Comparison of ENCODE assay signal across 8 cellular contexts in the genomic region with DNA sequence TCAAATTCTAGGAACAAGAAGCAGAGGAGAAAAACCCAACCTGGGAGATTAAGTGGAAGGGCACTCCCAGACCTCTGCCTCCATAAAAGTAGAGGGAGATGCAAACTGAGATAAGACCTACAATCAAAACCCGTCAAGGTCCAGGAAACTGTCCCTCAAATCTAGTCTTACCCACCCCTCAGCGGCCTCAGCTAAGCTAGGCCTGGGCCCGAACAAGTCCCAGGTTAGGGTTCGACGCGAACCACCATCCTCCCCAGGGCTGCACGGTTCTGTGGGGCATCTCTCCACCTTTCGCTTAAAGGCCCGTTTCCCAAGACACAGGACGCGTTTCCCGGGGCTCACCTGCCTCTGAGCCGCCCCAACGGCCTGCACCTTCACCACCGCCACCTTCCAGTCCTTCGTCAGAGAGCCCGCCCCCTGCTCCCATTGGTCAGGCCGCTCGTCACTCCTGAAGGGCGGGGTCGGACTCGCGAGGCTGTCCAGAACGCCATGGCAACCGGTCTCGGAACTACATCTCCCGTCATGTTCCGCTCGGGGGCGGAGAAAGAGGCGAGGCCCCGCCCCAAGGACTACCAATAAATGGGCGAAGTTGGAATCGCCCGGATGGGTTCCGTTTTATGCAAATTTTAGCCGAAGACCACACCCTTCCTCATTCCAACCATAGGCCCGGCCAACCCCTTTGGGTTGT. TPM values are rescaled to one million over a fixed set of nuclear protein-coding genes. Genes with fewer than 3 reads are reported as not detected.
DNase-seq lines count a peak whose midpoint lies in the region; TF ChIP-seq lines count a peak whose summit lies in the region.

A gene (minus strand): TSS at position 403 of the 688 bp plus-strand sequence. CDS start 10,190 bp downstream, outside the sequence.

- H3K36me3 Mint-ChIP-seq in H9 (ENCODE audit: insufficient read depth in 1 of 3, low read depth in 3 of 3) (peaks cover 0 to 9% (median 5%) of the 10 kb centered on the region in 3 experiments; a peak in 4 of 7 replicates), nephron (ENCODE audit: low read depth) (peaks cover 19% of the 10 kb centered on the region)
- peaks cover 9% of the 10 kb centered on the region for H3K36me3 Mint-ChIP-seq in stimulated activated naive CD8-positive, alpha-beta T cell treated with anti-CD3 and anti-CD28 coated beads, Interleukin-15, Interleukin-2, amounts not matched to agents 100 ng/mL and 50 ng/mL, for 24 hours (ENCODE audit: low read depth)

- peaks cover 2% of the 10 kb centered on the region for H3K79me1 ChIP-seq in H9 (ENCODE audit: insufficient read depth, low read depth, low read length, poor library complexity, severe bottlenecking)

- peak within 1 kb of the TSS; percentile 95 for H3K18ac ChIP-seq in H9 (ENCODE audit: insufficient read length, low read depth, low read length)

- H3K4me1 Mint-ChIP-seq in H9 (peaks cover 26 to 36% of the 10 kb centered on the region in 2 experiments), nephron (peaks cover 14% of the 10 kb centered on the region)
- peaks cover 27% of the 10 kb centered on the region for H3K4me1 Mint-ChIP-seq in stimulated activated naive CD8-positive, alpha-beta T cell treated with anti-CD3 and anti-CD28 coated beads, Interleukin-15, Interleukin-2, amounts not matched to agents 100 ng/mL and 50 ng/mL, for 24 hours (ENCODE audit: low read depth)

- peaks cover 11% of the 10 kb centered on the region for H3K23me2 ChIP-seq in H9 (ENCODE audit: insufficient read length, low read depth, low read length, poor library complexity, severe bottlenecking)

- peak within 1 kb of the TSS; percentile 92 for H3K4me2 ChIP-seq in H9 (ENCODE audit: insufficient read depth, insufficient read length, low read length)

- peaks cover 28% of the 10 kb centered on the region; the same call in 1 of the 2 replicates for H3K79me2 ChIP-seq in H9 (ENCODE audit: insufficient read depth, low read length)

- peak; percentile 100 for DNase-seq in ELR (ENCODE audit: low read depth)
- DNase-seq in H9 = peak; percentile 100
- DNase-seq in MG63 = peak; percentile 99
- peak; percentile 98 for DNase-seq in SHP77 treated with DMSO at 0.1 percent for 48 hours (lab: John Stamatoyannopoulos, UW)
- DNase-seq in activated effector memory CD4-positive, alpha-beta T cell treated with anti-CD3 and anti-CD28 coated beads, Interleukin-2, amount 50 U/mL, for 16 hours = peak; percentile 100
- peak; percentile 100 for DNase-seq in fibroblast of the aortic adventitia (ENCODE audit: low read depth)

- no peaks in the 10 kb centered on the region for H3K27me3 ChIP-seq in H9 (ENCODE audit: insufficient read depth, low read length)
- no peaks in the 10 kb centered on the region for H3K27me3 ChIP-seq in MG63

- no peak within 1 kb of the TSS for H3T11ph ChIP-seq in H9 (ENCODE audit: low read length)

- peak within 1 kb of the TSS; percentile 77 for H3K4me3 ChIP-seq in MG63
- peak within 1 kb of the TSS; percentile 85 for H3K4me3 ChIP-seq in fibroblast of the aortic adventitia (ENCODE audit: low read depth, low read length)

- H3K27ac ChIP-seq in H9 (ENCODE audit: insufficient read length, low read depth, low read length) = peak within 1 kb of the TSS; percentile 49

- no peak within 1 kb of the TSS for H2BK15ac ChIP-seq in H9 (ENCODE audit: low read depth, low read length)

- no peaks in the 10 kb centered on the region for H3K27me3 Mint-ChIP-seq in H9 (ENCODE audit: low read depth)
- no peaks in the 10 kb centered on the region for H3K27me3 Mint-ChIP-seq in nephron (ENCODE audit: low read depth)
- H3K27me3 Mint-ChIP-seq in stimulated activated naive CD8-positive, alpha-beta T cell treated with anti-CD3 and anti-CD28 coated beads, Interleukin-15, Interleukin-2, amounts not matched to agents 100 ng/mL and 50 ng/mL, for 24 hours = peaks cover 24% of the 10 kb centered on the region

- no peak within 1 kb of the TSS for H2BK12ac ChIP-seq in H9 (ENCODE audit: insufficient read length, low read depth, low read length)

- H3K56ac ChIP-seq in H9 (ENCODE audit: insufficient read length, low read depth, low read length) = no peak within 1 kb of the TSS

- no CpG with 5 or more reads among the region's 38 CpGs for WGBS in H9 (ENCODE audit: extremely low coverage, insufficient read length, low lambda C conversion rate)

- H3K23ac ChIP-seq in H9 (ENCODE audit: insufficient read length, low read depth, low read length) = no peak within 1 kb of the TSS

- no peaks in the 10 kb centered on the region for H3K9me3 ChIP-seq in H9 (ENCODE audit: control insufficient read depth, low read depth, low read length)
- no peaks in the 10 kb centered on the region for H3K9me3 ChIP-seq in MG63

- no peak within 1 kb of the TSS for H2BK20ac ChIP-seq in H9 (ENCODE audit: low read depth, low read length, poor library complexity, severe bottlenecking)

- H3K4me1 ChIP-seq in H9 (ENCODE audit: insufficient read depth, low read length) = 0 out of 2 replicates have a peak, but pooled peaks cover 4% of the 10 kb centered on the region

- no peak within 1 kb of the TSS for H4K91ac ChIP-seq in H9 (ENCODE audit: insufficient read length, low read depth, low read length)

- peak within 1 kb of the TSS; percentile 96 for H3K14ac ChIP-seq in H9 (ENCODE audit: insufficient read depth, low read length)

- no peak within 1 kb of the TSS for H4K8ac ChIP-seq in H9 (replicated peaks; ENCODE audit: insufficient read length, low read depth, low read length)

- no peak within 1 kb of the TSS for H2AK5ac ChIP-seq in H9 (ENCODE audit: insufficient read length, low read length)

- H2AFZ ChIP-seq in H9 (ENCODE audit: low read length) = peak within 1 kb of the TSS; percentile 68

- H3K36me3 ChIP-seq in MG63 = peaks cover 3% of the 10 kb centered on the region; the same call in 1 of the 2 replicates

- no peak for TF ChIP-seq CTCF in H9 (conservative IDR thresholded peaks at IDR 0.05)
- no peak for TF ChIP-seq CTCF in fibroblast of the aortic adventitia (IDR thresholded peaks at IDR 0.05; ENCODE audit: insufficient read depth, low read length)
- TF ChIP-seq CTCF in nephron (IDR thresholded peaks at IDR 0.05; ENCODE audit: unreplicated experiment in 3 of 3) = no peak

- no peak within 1 kb of the TSS for H4K5ac ChIP-seq in H9 (ENCODE audit: insufficient read length, low read depth, low read length)

- H3K4ac ChIP-seq in H9 (ENCODE audit: low read depth, low read length) = no peak within 1 kb of the TSS

- H3K4me3 Mint-ChIP-seq in H9 = peak within 1 kb of the TSS; percentile 77 to 94
- H3K4me3 Mint-ChIP-seq in nephron = peak within 1 kb of the TSS; percentile 88 to 92 (median 89)
- H3K4me3 Mint-ChIP-seq in stimulated activated naive CD8-positive, alpha-beta T cell treated with anti-CD3 and anti-CD28 coated beads, Interleukin-15, Interleukin-2, amounts not matched to agents 100 ng/mL and 50 ng/mL, for 24 hours = peak within 1 kb of the TSS; percentile 94

- H3K27ac Mint-ChIP-seq in H9 (peak within 1 kb of the TSS; percentile 98 to 99 (median 99)), nephron (peak within 1 kb of the TSS; percentile 92 to 97 (median 96))
- H3K27ac Mint-ChIP-seq in stimulated activated naive CD8-positive, alpha-beta T cell treated with anti-CD3 and anti-CD28 coated beads, Interleukin-15, Interleukin-2, amounts not matched to agents 100 ng/mL and 50 ng/mL, for 24 hours = peak within 1 kb of the TSS; percentile 99

- peak within 1 kb of the TSS; percentile 88 for H3K9ac ChIP-seq in H9 (ENCODE audit: extremely low read depth, insufficient read length, low read length)

- no peak within 1 kb of the TSS for H2BK120ac ChIP-seq in H9 (ENCODE audit: low read depth, low read length, poor library complexity, severe bottlenecking)

- peaks cover 0 to 2% of the 10 kb centered on the region in 2 experiments; a peak in 1 of 5 replicates for H3K9me3 Mint-ChIP-seq in H9
- H3K9me3 Mint-ChIP-seq in nephron = no peaks in the 10 kb centered on the region
- no peaks in the 10 kb centered on the region for H3K9me3 Mint-ChIP-seq in stimulated activated naive CD8-positive, alpha-beta T cell treated with anti-CD3 and anti-CD28 coated beads, Interleukin-15, Interleukin-2, amounts not matched to agents 100 ng/mL and 50 ng/mL, for 24 hours

- H2BK5ac ChIP-seq in H9 (ENCODE audit: insufficient read length, low read length) = peak within 1 kb of the TSS; percentile 42

- H4K20me1 ChIP-seq in H9 (ENCODE audit: control insufficient read depth, insufficient read depth, insufficient read length) = no peaks in the 10 kb centered on the region

RNA-seq across cellular contexts. Expression of the gene that starts here (rescaled TPM):
- 13.5 and 15.4 TPM in 2 replicates for total RNA-seq in H9 (2021)
- total RNA-seq in MG63 (2014; rRNA removed; shearing (Covaris generic); ENCODE audit: low replicate concordance) = 7.8 and 126 TPM in 2 replicates
- total RNA-seq in fibroblast of the aortic adventitia (ENCODE audit: low replicate concordance) = 25.8 and 70.6 TPM in 2 replicates

Comparison
In these comparisons a context has a peak if more than half of its experiments do, and no peak if none do; other contexts are left out.
1. Peak in every context shown above with its lines: DNase-seq, H3K4me3 ChIP-seq and H3K27ac ChIP-seq.